ENCODE assay signal across 1 cellular context in the genomic region with DNA sequence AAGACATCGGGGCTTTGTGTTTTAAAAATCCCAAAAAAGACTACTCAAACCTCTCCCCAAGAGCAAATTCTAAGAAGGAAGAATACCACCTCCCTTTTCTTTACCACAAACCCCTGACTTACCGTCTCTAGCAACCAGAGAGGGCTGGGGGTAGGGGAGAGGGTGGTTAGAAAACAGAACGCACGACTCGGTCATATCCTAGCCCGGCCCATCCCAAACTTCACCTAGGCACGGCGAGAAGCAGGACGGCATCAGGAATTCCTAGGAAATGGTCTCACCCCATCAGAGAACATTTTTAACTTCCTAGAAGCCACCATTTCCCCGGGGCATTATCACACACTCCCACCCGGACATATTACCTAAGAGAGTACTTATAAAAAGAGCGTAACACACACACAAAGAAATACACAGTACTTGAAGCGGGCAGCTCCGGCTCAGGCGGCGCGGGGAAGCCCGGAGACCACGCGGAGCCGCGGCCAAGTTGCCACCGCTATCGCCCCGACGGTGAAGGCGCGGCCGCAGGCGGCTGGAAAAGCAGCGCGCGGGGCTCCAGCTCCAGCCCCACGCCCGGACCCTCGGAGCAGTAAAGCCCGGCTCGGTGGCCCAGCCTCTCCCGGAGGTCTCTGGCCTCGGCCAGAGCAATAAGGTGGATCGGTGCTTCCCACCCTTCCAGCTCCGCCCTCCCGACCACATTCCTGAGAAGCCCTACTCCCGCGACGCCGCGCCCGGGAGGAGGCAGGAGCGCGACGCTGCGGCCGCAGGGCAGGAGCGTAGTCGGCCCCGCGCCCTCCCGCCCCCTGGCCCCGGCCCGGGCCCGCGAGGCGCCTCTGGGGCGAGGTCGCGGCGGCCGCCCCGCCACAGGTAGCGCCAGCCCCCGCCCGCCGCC.
TF ChIP-seq lines count a peak whose summit lies in the region.

No MANE protein-coding gene starts in this region.

TF ChIP-seq in HepG2, 621 proteins besides CTCF, POLR2A, EP300 and RAD21 (continued from another document and continues in another):
- TF ChIP-seq ZNF446 (CRISPR knock-in tag; IDR thresholded peaks at IDR 0.05) (no peak), ZNF383 (CRISPR knock-in tag; IDR thresholded peaks at IDR 0.05; ENCODE audit: borderline replicate concordance) (no peak), PAWR (CRISPR knock-in tag; IDR thresholded peaks at IDR 0.05; ENCODE audit: borderline replicate concordance) (no peak), ATF7 (IDR thresholded peaks at IDR 0.05) (no peak), ATF7 (CRISPR knock-in tag; IDR thresholded peaks at IDR 0.05) (no peak), CREM (IDR thresholded peaks at IDR 0.05) (no peak), CREM (CRISPR knock-in tag; IDR thresholded peaks at IDR 0.05) (no peak), IKZF4 (CRISPR knock-in tag; IDR thresholded peaks at IDR 0.05; ENCODE audit: borderline replicate concordance, low read depth, not compliant biosample characterization) (no peak), CENPX (CRISPR knock-in tag; IDR thresholded peaks at IDR 0.05) (no peak), ZNF747 (CRISPR knock-in tag; IDR thresholded peaks at IDR 0.05; ENCODE audit: borderline replicate concordance) (no peak), CC2D1A (CRISPR knock-in tag; IDR thresholded peaks at IDR 0.05) (no peak), NR3C1 (CRISPR knock-in tag; IDR thresholded peaks at IDR 0.05) (no peak), ZNF569 (CRISPR knock-in tag; IDR thresholded peaks at IDR 0.05; ENCODE audit: borderline replicate concordance) (no peak), NONO (IDR thresholded peaks at IDR 0.05) (no peak), NONO (CRISPR knock-in tag; conservative IDR thresholded peaks at IDR 0.05) (0 out of 2 replicates have a peak, but pooled peaks have one; percentile 4), ZNF841 (CRISPR knock-in tag; IDR thresholded peaks at IDR 0.05; ENCODE audit: borderline replicate concordance) (no peak), ZNF460 (CRISPR knock-in tag; IDR thresholded peaks at IDR 0.05; ENCODE audit: borderline replicate concordance) (no peak), ZNF160 (CRISPR knock-in tag; IDR thresholded peaks at IDR 0.05) (no peak), NBN (conservative IDR thresholded peaks at IDR 0.05) (no peak), ZEB1 (IDR thresholded peaks at IDR 0.05; ENCODE audit: insufficient replicate concordance, low read depth) (no peak), SAP130 (CRISPR knock-in tag; IDR thresholded peaks at IDR 0.05; ENCODE audit: low read depth) (peak; percentile 49), SIN3B (IDR thresholded peaks at IDR 0.05; ENCODE audit: low read length) (no peak), ADNP (CRISPR knock-in tag; IDR thresholded peaks at IDR 0.05) (no peak), EEA1 (CRISPR knock-in tag; IDR thresholded peaks at IDR 0.05; ENCODE audit: borderline replicate concordance) (no peak), SMC3 (IDR thresholded peaks at IDR 0.05; ENCODE audit: low read length) (no peak), ZNF343 (CRISPR knock-in tag; IDR thresholded peaks at IDR 0.05) (no peak), ZFY (CRISPR knock-in tag; IDR thresholded peaks at IDR 0.05) (no peak), ZNF256 (CRISPR knock-in tag; conservative IDR thresholded peaks at IDR 0.05) (no peak), RBAK (CRISPR knock-in tag; IDR thresholded peaks at IDR 0.05) (no peak), PRPF4 (IDR thresholded peaks at IDR 0.05; ENCODE audit: low read depth, low read length, poor library complexity, severe bottlenecking) (no peak), NFE2L1 (CRISPR knock-in tag; IDR thresholded peaks at IDR 0.05; ENCODE audit: borderline replicate concordance) (no peak), RBM39 (IDR thresholded peaks at IDR 0.05; ENCODE audit: low read depth, low read length, poor library complexity, severe bottlenecking) (peak; percentile 26), ZNF33A (CRISPR knock-in tag; IDR thresholded peaks at IDR 0.05; ENCODE audit: borderline replicate concordance) (no peak), WIZ (CRISPR knock-in tag; IDR thresholded peaks at IDR 0.05) (no peak; the same call in 1 of the 2 replicates), TAF1 (CRISPR knock-in tag; IDR thresholded peaks at IDR 0.05) (peak; percentile 37; the same call in 1 of the 2 replicates)
- TF ChIP-seq, protein P1, sequence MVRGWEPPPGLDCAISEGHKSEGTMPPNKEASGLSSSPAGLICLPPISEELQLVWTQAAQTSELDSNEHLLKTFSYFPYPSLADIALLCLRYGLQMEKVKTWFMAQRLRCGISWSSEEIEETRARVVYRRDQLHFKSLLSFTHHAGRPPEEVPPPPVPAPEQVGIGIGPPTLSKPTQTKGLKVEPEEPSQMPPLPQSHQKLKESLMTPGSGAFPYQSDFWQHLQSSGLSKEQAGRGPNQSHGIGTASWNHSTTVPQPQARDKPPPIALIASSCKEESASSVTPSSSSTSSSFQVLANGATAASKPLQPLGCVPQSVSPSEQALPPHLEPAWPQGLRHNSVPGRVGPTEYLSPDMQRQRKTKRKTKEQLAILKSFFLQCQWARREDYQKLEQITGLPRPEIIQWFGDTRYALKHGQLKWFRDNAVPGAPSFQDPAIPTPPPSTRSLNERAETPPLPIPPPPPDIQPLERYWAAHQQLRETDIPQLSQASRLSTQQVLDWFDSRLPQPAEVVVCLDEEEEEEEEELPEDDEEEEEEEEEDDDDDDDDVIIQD (CRISPR knock-in tag; IDR thresholded peaks at IDR 0.05; ENCODE audit: low read depth), result no peak
- TF ChIP-seq, protein P2, sequence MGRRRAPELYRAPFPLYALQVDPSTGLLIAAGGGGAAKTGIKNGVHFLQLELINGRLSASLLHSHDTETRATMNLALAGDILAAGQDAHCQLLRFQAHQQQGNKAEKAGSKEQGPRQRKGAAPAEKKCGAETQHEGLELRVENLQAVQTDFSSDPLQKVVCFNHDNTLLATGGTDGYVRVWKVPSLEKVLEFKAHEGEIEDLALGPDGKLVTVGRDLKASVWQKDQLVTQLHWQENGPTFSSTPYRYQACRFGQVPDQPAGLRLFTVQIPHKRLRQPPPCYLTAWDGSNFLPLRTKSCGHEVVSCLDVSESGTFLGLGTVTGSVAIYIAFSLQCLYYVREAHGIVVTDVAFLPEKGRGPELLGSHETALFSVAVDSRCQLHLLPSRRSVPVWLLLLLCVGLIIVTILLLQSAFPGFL (CRISPR knock-in tag; IDR thresholded peaks at IDR 0.05), result no peak
- TF ChIP-seq, protein P3, sequence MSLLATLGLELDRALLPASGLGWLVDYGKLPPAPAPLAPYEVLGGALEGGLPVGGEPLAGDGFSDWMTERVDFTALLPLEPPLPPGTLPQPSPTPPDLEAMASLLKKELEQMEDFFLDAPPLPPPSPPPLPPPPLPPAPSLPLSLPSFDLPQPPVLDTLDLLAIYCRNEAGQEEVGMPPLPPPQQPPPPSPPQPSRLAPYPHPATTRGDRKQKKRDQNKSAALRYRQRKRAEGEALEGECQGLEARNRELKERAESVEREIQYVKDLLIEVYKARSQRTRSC (CRISPR knock-in tag; IDR thresholded peaks at IDR 0.05; ENCODE audit: low read depth), result no peak
- TF ChIP-seq, protein P4, sequence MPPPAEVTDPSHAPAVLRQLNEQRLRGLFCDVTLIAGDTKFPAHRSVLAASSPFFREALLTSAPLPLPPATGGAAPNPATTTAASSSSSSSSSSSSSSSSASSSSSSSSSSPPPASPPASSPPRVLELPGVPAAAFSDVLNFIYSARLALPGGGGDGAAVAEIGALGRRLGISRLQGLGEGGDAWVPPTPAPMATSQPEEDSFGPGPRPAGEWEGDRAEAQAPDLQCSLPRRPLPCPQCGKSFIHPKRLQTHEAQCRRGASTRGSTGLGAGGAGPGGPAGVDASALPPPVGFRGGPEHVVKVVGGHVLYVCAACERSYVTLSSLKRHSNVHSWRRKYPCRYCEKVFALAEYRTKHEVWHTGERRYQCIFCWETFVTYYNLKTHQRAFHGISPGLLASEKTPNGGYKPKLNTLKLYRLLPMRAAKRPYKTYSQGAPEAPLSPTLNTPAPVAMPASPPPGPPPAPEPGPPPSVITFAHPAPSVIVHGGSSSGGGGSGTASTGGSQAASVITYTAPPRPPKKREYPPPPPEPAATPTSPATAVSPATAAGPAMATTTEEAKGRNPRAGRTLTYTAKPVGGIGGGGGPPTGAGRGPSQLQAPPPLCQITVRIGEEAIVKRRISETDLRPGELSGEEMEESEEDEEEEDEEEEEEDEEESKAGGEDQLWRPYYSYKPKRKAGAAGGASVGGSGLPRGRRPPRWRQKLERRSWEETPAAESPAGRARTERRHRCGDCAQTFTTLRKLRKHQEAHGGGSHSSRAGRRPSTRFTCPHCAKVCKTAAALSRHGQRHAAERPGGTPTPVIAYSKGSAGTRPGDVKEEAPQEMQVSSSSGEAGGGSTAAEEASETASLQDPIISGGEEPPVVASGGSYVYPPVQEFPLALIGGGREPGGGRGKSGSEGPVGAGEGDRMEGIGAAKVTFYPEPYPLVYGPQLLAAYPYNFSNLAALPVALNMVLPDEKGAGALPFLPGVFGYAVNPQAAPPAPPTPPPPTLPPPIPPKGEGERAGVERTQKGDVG (CRISPR knock-in tag; IDR thresholded peaks at IDR 0.05; ENCODE audit: borderline replicate concordance), result 0 out of 2 replicates have a peak, but pooled peaks have one; percentile 40
- TF ChIP-seq, protein P5, sequence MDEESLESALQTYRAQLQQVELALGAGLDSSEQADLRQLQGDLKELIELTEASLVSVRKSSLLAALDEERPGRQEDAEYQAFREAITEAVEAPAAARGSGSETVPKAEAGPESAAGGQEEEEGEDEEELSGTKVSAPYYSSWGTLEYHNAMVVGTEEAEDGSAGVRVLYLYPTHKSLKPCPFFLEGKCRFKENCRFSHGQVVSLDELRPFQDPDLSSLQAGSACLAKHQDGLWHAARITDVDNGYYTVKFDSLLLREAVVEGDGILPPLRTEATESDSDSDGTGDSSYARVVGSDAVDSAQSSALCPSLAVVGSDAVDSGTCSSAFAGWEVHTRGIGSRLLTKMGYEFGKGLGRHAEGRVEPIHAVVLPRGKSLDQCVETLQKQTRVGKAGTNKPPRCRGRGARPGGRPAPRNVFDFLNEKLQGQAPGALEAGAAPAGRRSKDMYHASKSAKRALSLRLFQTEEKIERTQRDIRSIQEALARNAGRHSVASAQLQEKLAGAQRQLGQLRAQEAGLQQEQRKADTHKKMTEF (CRISPR knock-in tag; IDR thresholded peaks at IDR 0.05), result peak; percentile 58; the same call in 1 of the 2 replicates
- TF ChIP-seq, protein P6, sequence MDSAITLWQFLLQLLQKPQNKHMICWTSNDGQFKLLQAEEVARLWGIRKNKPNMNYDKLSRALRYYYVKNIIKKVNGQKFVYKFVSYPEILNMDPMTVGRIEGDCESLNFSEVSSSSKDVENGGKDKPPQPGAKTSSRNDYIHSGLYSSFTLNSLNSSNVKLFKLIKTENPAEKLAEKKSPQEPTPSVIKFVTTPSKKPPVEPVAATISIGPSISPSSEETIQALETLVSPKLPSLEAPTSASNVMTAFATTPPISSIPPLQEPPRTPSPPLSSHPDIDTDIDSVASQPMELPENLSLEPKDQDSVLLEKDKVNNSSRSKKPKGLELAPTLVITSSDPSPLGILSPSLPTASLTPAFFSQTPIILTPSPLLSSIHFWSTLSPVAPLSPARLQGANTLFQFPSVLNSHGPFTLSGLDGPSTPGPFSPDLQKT (CRISPR knock-in tag; IDR thresholded peaks at IDR 0.05; ENCODE audit: borderline replicate concordance), result no peak
- TF ChIP-seq, protein P7, sequence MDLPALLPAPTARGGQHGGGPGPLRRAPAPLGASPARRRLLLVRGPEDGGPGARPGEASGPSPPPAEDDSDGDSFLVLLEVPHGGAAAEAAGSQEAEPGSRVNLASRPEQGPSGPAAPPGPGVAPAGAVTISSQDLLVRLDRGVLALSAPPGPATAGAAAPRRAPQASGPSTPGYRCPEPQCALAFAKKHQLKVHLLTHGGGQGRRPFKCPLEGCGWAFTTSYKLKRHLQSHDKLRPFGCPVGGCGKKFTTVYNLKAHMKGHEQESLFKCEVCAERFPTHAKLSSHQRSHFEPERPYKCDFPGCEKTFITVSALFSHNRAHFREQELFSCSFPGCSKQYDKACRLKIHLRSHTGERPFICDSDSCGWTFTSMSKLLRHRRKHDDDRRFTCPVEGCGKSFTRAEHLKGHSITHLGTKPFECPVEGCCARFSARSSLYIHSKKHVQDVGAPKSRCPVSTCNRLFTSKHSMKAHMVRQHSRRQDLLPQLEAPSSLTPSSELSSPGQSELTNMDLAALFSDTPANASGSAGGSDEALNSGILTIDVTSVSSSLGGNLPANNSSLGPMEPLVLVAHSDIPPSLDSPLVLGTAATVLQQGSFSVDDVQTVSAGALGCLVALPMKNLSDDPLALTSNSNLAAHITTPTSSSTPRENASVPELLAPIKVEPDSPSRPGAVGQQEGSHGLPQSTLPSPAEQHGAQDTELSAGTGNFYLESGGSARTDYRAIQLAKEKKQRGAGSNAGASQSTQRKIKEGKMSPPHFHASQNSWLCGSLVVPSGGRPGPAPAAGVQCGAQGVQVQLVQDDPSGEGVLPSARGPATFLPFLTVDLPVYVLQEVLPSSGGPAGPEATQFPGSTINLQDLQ (CRISPR knock-in tag; IDR thresholded peaks at IDR 0.05), result no peak
- TF ChIP-seq, protein P8, sequence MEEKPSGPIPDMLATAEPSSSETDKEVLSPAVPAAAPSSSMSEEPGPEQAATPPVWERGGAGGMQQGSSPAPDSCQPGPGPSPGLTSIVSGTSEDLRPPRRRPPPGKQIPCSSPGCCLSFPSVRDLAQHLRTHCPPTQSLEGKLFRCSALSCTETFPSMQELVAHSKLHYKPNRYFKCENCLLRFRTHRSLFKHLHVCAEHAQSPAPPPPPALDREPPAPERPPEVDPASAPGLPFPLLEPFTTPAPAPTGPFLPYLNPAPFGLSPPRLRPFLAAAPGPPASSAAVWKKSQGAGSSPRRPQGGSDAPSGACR (CRISPR knock-in tag; IDR thresholded peaks at IDR 0.05), result no peak
